28 cellular contexts compared by ENCODE assay signal in the genomic region with DNA sequence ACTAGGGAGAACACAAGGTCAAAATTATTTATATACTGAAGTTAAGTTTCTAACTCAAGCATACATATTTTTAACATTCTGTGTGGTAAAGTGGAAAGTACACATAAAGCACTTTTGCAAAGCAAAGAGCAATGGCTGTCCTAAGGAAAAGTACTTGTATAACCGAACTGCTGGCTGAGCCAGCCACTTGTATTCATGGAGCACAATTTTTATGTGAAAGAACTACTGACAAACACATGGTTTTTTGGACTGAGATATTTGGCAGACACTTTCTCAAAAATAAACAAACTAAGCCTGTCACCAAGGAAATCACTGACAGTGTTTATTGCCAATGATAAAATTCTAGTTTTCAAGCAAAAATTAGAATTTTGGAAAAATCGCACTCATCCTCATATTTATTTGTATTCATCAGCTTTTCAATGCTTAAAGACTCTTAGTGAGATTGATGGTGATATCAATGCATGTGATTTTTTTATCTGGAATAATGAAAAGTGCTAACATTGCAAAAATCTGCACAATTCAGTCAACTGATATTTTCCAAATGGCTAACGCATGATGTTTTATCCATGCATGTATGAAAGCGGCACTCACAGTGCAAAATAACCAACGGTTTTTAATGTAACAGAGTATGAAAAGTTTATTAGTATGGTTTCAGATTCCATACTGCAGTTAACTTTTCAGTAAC.
"Had no signal": no experiment of that assay in that cellular context is flagged by ENCODE, and none has a peak within 500 bp of the region (broad histone marks: within the 10 kb centered on the region; RNA-seq: fewer than 3 reads in every experiment).

No MANE protein-coding gene starts in this region.

- H3K9me3 Mint-ChIP-seq: activated CD4-positive, alpha-beta T cell treated with anti-CD3 and anti-CD28 coated beads, Interleukin-2, amount 10 ng/mL, durations not matched to agents 7 days and 5 days; activated naive CD4-positive, alpha-beta T cell treated with anti-CD3 and anti-CD28 coated beads, Interleukin-2, amount 50 U/mL, for 24 hours; activated naive CD8-positive, alpha-beta T cell treated with anti-CD3 and anti-CD28 coated beads, Interleukin-2, amount 10 ng/mL, durations not matched to agents 7 days and 5 days; activated T-cell treated with anti-CD3 and anti-CD28 coated beads, Interleukin-2, amount 50 U/mL, for 24 hours; activated T-helper 2 cell treated with anti-CD3 and anti-CD28 coated beads, Interferon-gamma antibody, Interleukin-2, Interleukin-4, amounts not matched to agents 10 μg/mL and 5 μg/mL and 100 μg/mL, durations not matched to agents 14 hours and 24 hours and 36 hours; T-helper 2 cell treated with Interferon-gamma antibody and Interleukin-4, amounts not matched to agents 5 μg/mL and 100 μg/mL, for 36 hours had no signal

- ATAC-seq: activated CD8-positive, alpha-beta T cell treated with anti-CD3 and anti-CD28 coated beads, Interleukin-2, amount 10 ng/mL, durations not matched to agents 7 days and 5 days had no signal

- H3K4me3 ChIP-seq: ascending aorta, breast epithelium, SJCRH30, SK-N-MC had no signal

- H3K4me1 Mint-ChIP-seq: activated CD4-positive, alpha-beta T cell treated with anti-CD3 and anti-CD28 coated beads, Interleukin-2, amount 10 ng/mL, durations not matched to agents 7 days and 5 days; activated naive CD4-positive, alpha-beta T cell treated with anti-CD3 and anti-CD28 coated beads, Interleukin-2, amount 50 U/mL, for 24 hours; activated naive CD8-positive, alpha-beta T cell treated with anti-CD3 and anti-CD28 coated beads, Interleukin-2, amount 10 ng/mL, durations not matched to agents 7 days and 5 days had no signal

- H3K27me3 ChIP-seq: ascending aorta, breast epithelium, SJCRH30 had no signal

- H3K9ac ChIP-seq: KMS-11 had no signal

- H3K36me3 Mint-ChIP-seq: activated naive CD4-positive, alpha-beta T cell treated with anti-CD3 and anti-CD28 coated beads, Interleukin-2, amount 50 U/mL, for 24 hours; activated naive CD8-positive, alpha-beta T cell treated with anti-CD3 and anti-CD28 coated beads, Interleukin-2, amount 10 ng/mL, durations not matched to agents 7 days and 5 days had no signal

- H3K27ac ChIP-seq: ascending aorta, breast epithelium, KMS-11, SJCRH30, SK-N-MC had no signal

- H3K4me3 Mint-ChIP-seq: activated CD4-positive, alpha-beta T cell treated with anti-CD3 and anti-CD28 coated beads, Interleukin-2, amount 10 ng/mL, durations not matched to agents 7 days and 5 days; activated CD8-positive, alpha-beta T cell treated with anti-CD3 and anti-CD28 coated beads, Interleukin-2, amount 10 ng/mL, durations not matched to agents 7 days and 5 days; activated naive CD4-positive, alpha-beta T cell treated with anti-CD3 and anti-CD28 coated beads, Interleukin-2, amount 50 U/mL, for 24 hours; activated naive CD8-positive, alpha-beta T cell treated with anti-CD3 and anti-CD28 coated beads, Interleukin-2, amount 10 ng/mL, durations not matched to agents 7 days and 5 days; activated T-cell treated with anti-CD3 and anti-CD28 coated beads, Interleukin-2, amount 50 U/mL, for 24 hours; T-helper 2 cell treated with Interferon-gamma antibody and Interleukin-4, amounts not matched to agents 5 μg/mL and 100 μg/mL, for 36 hours had no signal

- H3K36me3 ChIP-seq: ascending aorta, breast epithelium, SJCRH30 had no signal

- H3K27ac Mint-ChIP-seq: activated CD4-positive, alpha-beta T cell treated with anti-CD3 and anti-CD28 coated beads, Interleukin-2, amount 10 ng/mL, durations not matched to agents 7 days and 5 days; activated CD8-positive, alpha-beta T cell treated with anti-CD3 and anti-CD28 coated beads, Interleukin-2, amount 10 ng/mL, durations not matched to agents 7 days and 5 days; activated naive CD4-positive, alpha-beta T cell treated with anti-CD3 and anti-CD28 coated beads, Interleukin-2, amount 50 U/mL, for 24 hours; activated naive CD8-positive, alpha-beta T cell treated with anti-CD3 and anti-CD28 coated beads, Interleukin-2, amount 10 ng/mL, durations not matched to agents 7 days and 5 days; activated T-cell treated with anti-CD3 and anti-CD28 coated beads, Interleukin-2, amount 50 U/mL, for 24 hours; activated T-helper 2 cell treated with anti-CD3 and anti-CD28 coated beads, Interferon-gamma antibody, Interleukin-2, Interleukin-4, amounts not matched to agents 10 μg/mL and 5 μg/mL and 100 μg/mL, durations not matched to agents 14 hours and 24 hours and 36 hours; T-helper 2 cell treated with Interferon-gamma antibody and Interleukin-4, amounts not matched to agents 5 μg/mL and 100 μg/mL, for 36 hours had no signal

- H3K4me2 ChIP-seq: KMS-11 had no signal

- H3K27me3 Mint-ChIP-seq: activated naive CD8-positive, alpha-beta T cell treated with anti-CD3 and anti-CD28 coated beads, Interleukin-2, amount 10 ng/mL, durations not matched to agents 7 days and 5 days; activated T-cell treated with anti-CD3 and anti-CD28 coated beads, Interleukin-2, amount 50 U/mL, for 24 hours had no signal

- FAIRE-seq: TTC549 had no signal

- H3K4me1 ChIP-seq: ascending aorta, breast epithelium, SJCRH30 had no signal

- DNase-seq: activated CD4-positive, alpha-beta T cell treated with anti-CD3 and anti-CD28 coated beads, Interleukin-2, amount 10 ng/mL, durations not matched to agents 7 days and 5 days; activated CD4-positive, alpha-beta T cell treated with anti-CD3 and anti-CD28 coated beads, Interleukin-2, amount 50 U/mL, for 48 hours; activated CD8-positive, alpha-beta T cell treated with anti-CD3 and anti-CD28 coated beads, Interleukin-2, amount 10 ng/mL, durations not matched to agents 7 days and 5 days; activated gamma-delta T cell; activated naive CD4-positive, alpha-beta T cell treated with Interleukin-2 at 50 U/mL for 16 hours; activated naive CD8-positive, alpha-beta T cell treated with anti-CD3 and anti-CD28 coated beads, Interleukin-2, amount 10 ng/mL, durations not matched to agents 7 days and 5 days; activated T-cell treated with anti-CD3 and anti-CD28 coated beads, Interleukin-2, amount 50 U/mL, for 24 hours; amygdala; MM.1S; MV-4-11; NCI-H1092; NCI-H1436 treated with DMSO at 0.1 percent for 48 hours; NCI-H1694 treated with DMSO at 0.1 percent for 48 hours; NCI-H2029; NCI-H510A; NCI-H526; NCI-H748 treated with DMSO at 0.1 percent for 48 hours; OCI-M1; SHP77; SJCRH30 had no signal

- H3K9me3 ChIP-seq: ascending aorta had no signal
